Comparison of ENCODE assay signal across 19 cellular contexts in genomic region chr17:79891113-79891730, GRCh38.
"Had no signal": no experiment of that assay in that cellular context is flagged by ENCODE, and none has a peak within 500 bp of the region (broad histone marks: within the 10 kb centered on the region; RNA-seq: fewer than 3 reads in every experiment).

No MANE protein-coding gene starts in this region.

- H3K9me3 Mint-ChIP-seq: stimulated activated effector memory CD8-positive, alpha-beta T cell treated with anti-CD3 and anti-CD28 coated beads, Interleukin-12 subunit alpha, Interleukin-12 subunit beta, amount 100 ng/mL, for 72 hours had no signal

- H3K36me3 ChIP-seq: heart left ventricle, ovary, tibial artery, upper lobe of left lung, uterus had no signal

- H3K4me1 ChIP-seq: tibial artery had no signal

- H3K27ac ChIP-seq: dorsolateral prefrontal cortex, heart left ventricle, ovary, tibial artery, uterus had no signal

- H3K4me3 ChIP-seq: dorsolateral prefrontal cortex, heart left ventricle, ovary, tibial artery, upper lobe of left lung, uterus had no signal

- DNase-seq: cortex of kidney; effector CD8-positive, alpha-beta T cell; heart left ventricle; hippocampal formation; left colon; mesendoderm; naive thymus-derived CD4-positive, alpha-beta T cell; right cardiac atrium; stimulated activated CD4-positive, alpha-beta T cell treated with anti-CD3 and anti-CD28 coated beads, Interleukin-4, amount 100 ng/mL, for 1 hour; stimulated activated CD8-positive, alpha-beta memory T cell treated with anti-CD3 and anti-CD28 coated beads, Interleukin-4, amount 100 ng/mL, for 48 hours; stimulated activated naive CD8-positive, alpha-beta T cell treated with anti-CD3 and anti-CD28 coated beads, Interleukin-15, Interleukin-2, amounts not matched to agents 100 U/mL and 50 U/mL, for 24 hours; uterus had no signal

- ATAC-seq: esophagus mucosa; left colon; naive thymus-derived CD4-positive, alpha-beta T cell; stimulated activated effector memory CD8-positive, alpha-beta T cell treated with anti-CD3 and anti-CD28 coated beads, Interleukin-12 subunit alpha, Interleukin-12 subunit beta, amount 100 ng/mL, for 72 hours; stimulated activated naive CD8-positive, alpha-beta T cell treated with anti-CD3 and anti-CD28 coated beads, Interleukin-15, Interleukin-2, amounts not matched to agents 100 U/mL and 50 U/mL, for 24 hours had no signal

- H3K4me3 Mint-ChIP-seq: naive thymus-derived CD4-positive, alpha-beta T cell; stimulated activated effector memory CD8-positive, alpha-beta T cell treated with anti-CD3 and anti-CD28 coated beads, Interleukin-12 subunit alpha, Interleukin-12 subunit beta, amount 100 ng/mL, for 72 hours had no signal

- H3K27me3 ChIP-seq: ovary, upper lobe of left lung, uterus had no signal

- H3K9me3 ChIP-seq: heart left ventricle, ovary, tibial artery, upper lobe of left lung, uterus had no signal

- H3K4me1 Mint-ChIP-seq: naive thymus-derived CD4-positive, alpha-beta T cell; stimulated activated effector memory CD8-positive, alpha-beta T cell treated with anti-CD3 and anti-CD28 coated beads, Interleukin-12 subunit alpha, Interleukin-12 subunit beta, amount 100 ng/mL, for 72 hours had no signal

- H3K27ac Mint-ChIP-seq: naive thymus-derived CD4-positive, alpha-beta T cell; progenitor cell of endocrine pancreas; stimulated activated effector memory CD8-positive, alpha-beta T cell treated with anti-CD3 and anti-CD28 coated beads, Interleukin-12 subunit alpha, Interleukin-12 subunit beta, amount 100 ng/mL, for 72 hours had no signal

- H3K36me3 Mint-ChIP-seq: stimulated activated effector memory CD8-positive, alpha-beta T cell treated with anti-CD3 and anti-CD28 coated beads, Interleukin-12 subunit alpha, Interleukin-12 subunit beta, amount 100 ng/mL, for 72 hours had no signal
